In the genomic region with DNA sequence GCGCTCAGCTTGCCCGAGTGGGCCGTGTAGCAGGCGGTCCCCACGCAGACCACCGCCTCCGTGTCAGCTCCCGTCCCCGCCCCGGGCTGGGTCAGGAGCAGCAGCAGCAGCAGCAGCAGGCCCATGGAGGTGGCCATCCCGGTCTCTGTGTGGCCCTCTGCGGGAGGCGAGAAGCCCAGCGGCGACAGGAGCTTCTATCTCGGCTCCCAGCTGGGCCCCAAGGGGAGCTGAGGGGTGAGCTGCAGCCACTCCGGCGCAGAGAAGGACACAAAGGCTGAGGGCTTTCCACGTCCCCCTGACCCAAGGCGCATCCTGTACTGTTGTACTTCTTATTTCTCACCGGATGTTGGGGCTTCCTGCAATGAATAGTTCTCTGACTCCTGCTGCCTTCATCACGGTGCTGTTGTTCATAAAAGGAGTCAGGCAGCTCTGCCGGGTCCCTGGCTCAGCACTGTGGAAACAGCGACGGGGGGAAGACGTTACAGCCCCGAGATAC, we compare ENCODE assay signal across 8 cellular contexts. TPM values are rescaled to one million over a fixed set of nuclear protein-coding genes. Genes with fewer than 3 reads are reported as not detected.
A peak's percentile ranks its signal among the peaks of the same experiment; 100 is the strongest.
DNase-seq lines count a peak whose midpoint lies in the region; ATAC-seq and TF ChIP-seq lines count a peak whose summit lies in the region.

A gene with protein sequence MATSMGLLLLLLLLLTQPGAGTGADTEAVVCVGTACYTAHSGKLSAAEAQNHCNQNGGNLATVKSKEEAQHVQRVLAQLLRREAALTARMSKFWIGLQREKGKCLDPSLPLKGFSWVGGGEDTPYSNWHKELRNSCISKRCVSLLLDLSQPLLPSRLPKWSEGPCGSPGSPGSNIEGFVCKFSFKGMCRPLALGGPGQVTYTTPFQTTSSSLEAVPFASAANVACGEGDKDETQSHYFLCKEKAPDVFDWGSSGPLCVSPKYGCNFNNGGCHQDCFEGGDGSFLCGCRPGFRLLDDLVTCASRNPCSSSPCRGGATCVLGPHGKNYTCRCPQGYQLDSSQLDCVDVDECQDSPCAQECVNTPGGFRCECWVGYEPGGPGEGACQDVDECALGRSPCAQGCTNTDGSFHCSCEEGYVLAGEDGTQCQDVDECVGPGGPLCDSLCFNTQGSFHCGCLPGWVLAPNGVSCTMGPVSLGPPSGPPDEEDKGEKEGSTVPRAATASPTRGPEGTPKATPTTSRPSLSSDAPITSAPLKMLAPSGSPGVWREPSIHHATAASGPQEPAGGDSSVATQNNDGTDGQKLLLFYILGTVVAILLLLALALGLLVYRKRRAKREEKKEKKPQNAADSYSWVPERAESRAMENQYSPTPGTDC (minus strand): TSS at position 269 of the 496 bp plus-strand sequence. CDS start 132 bp downstream, at position 137.

- TF ChIP-seq CTCF in MM.1S (IDR thresholded peaks at IDR 0.05; ENCODE audit: low read length), result no peak
- TF ChIP-seq CTCF in ovary (IDR thresholded peaks at IDR 0.05), result no peak

- intact Hi-C loops in ovary (cut with DNase I), result no loop called here

- no peak for TF ChIP-seq EP300 in ovary (IDR thresholded peaks at IDR 0.05)

- H3K4me1 ChIP-seq in MM.1S (ENCODE audit: low read length), result no peaks in the 10 kb centered on the region
- H3K4me1 ChIP-seq in ovary (ENCODE audit: insufficient read depth), result peaks cover 4% of the 10 kb centered on the region

- peak within 1 kb of the TSS; percentile 9; the same call in 1 of the 2 replicates for H3K4me2 ChIP-seq in MM.1S (ENCODE audit: low read depth, low read length)

- H3F3A ChIP-seq in MM.1S (ENCODE audit: insufficient read depth, low read length), result no peaks in the 10 kb centered on the region

- H3K9me3 ChIP-seq in MM.1S (replicated peaks; ENCODE audit: insufficient read depth, low read length), result no peaks in the 10 kb centered on the region
- H3K9me3 ChIP-seq in ovary, result no peaks in the 10 kb centered on the region

- no peaks in the 10 kb centered on the region for H3K36me3 ChIP-seq in MM.1S (replicated peaks; ENCODE audit: insufficient read depth, low read length)
- no peaks in the 10 kb centered on the region for H3K36me3 ChIP-seq in ovary

- H3K4me3 ChIP-seq in MM.1S (ENCODE audit: low read length) (no peak within 1 kb of the TSS), ovary (peak within 1 kb of the TSS; percentile 19)

- 44 to 69% (median 64%) methylated on average over 18 to 27 of the region's 27 CpGs for WGBS in ovary, 3 donors

- no peaks in the 10 kb centered on the region for H3K9me2 ChIP-seq in MM.1S (replicated peaks; ENCODE audit: insufficient read depth, low read length)

- no peaks in the 10 kb centered on the region for H4K20me1 ChIP-seq in MM.1S (ENCODE audit: insufficient read depth, low read length)

- H3K27me3 ChIP-seq in MM.1S (replicated peaks; ENCODE audit: insufficient read depth, low read length) (no peaks in the 10 kb centered on the region), ovary (no peaks in the 10 kb centered on the region)

- ATAC-seq in GM18502 (IDR thresholded peaks at IDR 0.05; ENCODE audit: poor library complexity, unreplicated experiment), result peak; percentile 81
- no peak for ATAC-seq in HG02885 (IDR thresholded peaks at IDR 0.05; ENCODE audit: poor library complexity, unreplicated experiment)

- no peaks in the 10 kb centered on the region for H3K79me2 ChIP-seq in MM.1S (ENCODE audit: low read length)

- H3K27ac ChIP-seq in MM.1S (ENCODE audit: low read length) (no peak within 1 kb of the TSS), ovary (peak within 1 kb of the TSS; percentile 45 to 55)

- DNase-seq in MM.1S (no peak), erythroblast (lab: John Stamatoyannopoulos, UW) (peak; percentile 38 to 56), ovary (peak in 3 of 5 donors; percentile 30 to 43 (median 33)), NCI-H1694 treated with DMSO at 0.1 percent for 48 hours (lab: John Stamatoyannopoulos, UW) (no peak), NCI-H2171 (lab: John Stamatoyannopoulos, UW) (no peak), NCI-H345 (lab: John Stamatoyannopoulos, UW) (no peak)

- no peak within 1 kb of the TSS for H2AFZ ChIP-seq in MM.1S (ENCODE audit: low read length)

- no peak for TF ChIP-seq POLR2A in erythroblast (IDR thresholded peaks at IDR 0.05; ENCODE audit: low read length)
- no peak for TF ChIP-seq POLR2A in ovary (IDR thresholded peaks at IDR 0.05)

- no peak within 1 kb of the TSS for H3K9ac ChIP-seq in MM.1S (ENCODE audit: low read length)

RNA-seq across cellular contexts. Expression of the gene that starts here (rescaled TPM):
- 10 to 100 TPM in 5 of 7 donors, 1 to 10 TPM in 2; 7.0 to 30.8 (median 18.3) TPM for total RNA-seq in ovary
- 10 to 100 TPM in 1 of 2 donors, 1 to 10 TPM in 1; 10.0 to 42.1 TPM for polyA plus RNA-seq in ovary

Comparison
In these comparisons a context has a peak if more than half of its experiments do, and no peak if none do; other contexts are left out.
1. DNase-seq: peak in erythroblast (2 of 2) and ovary (3 of 5); none in MM.1S (single experiment), NCI-H1694 treated with DMSO at 0.1 percent for 48 hours (single experiment), NCI-H2171 (single experiment) and NCI-H345 (single experiment).